1 cellular context compared by ENCODE assay signal in genomic region chr4:2418652-2419571, GRCh38.
TF ChIP-seq lines count a peak whose summit lies in the region.

CFAP99 (plus strand) TSS chr4:2418955.

TF ChIP-seq in HepG2, 621 proteins besides CTCF, POLR2A, EP300 and RAD21 (continued from another document and continues in another):
- TF ChIP-seq TIGD3 (CRISPR knock-in tag; IDR thresholded peaks at IDR 0.05; ENCODE audit: borderline replicate concordance) (no peak), ONECUT2 (CRISPR knock-in tag; IDR thresholded peaks at IDR 0.05) (no peak), ZNF652 (CRISPR knock-in tag; IDR thresholded peaks at IDR 0.05; ENCODE audit: borderline replicate concordance, low read depth) (no peak), BCL6 (CRISPR knock-in tag; IDR thresholded peaks at IDR 0.05) (no peak), ZNF558 (CRISPR knock-in tag; IDR thresholded peaks at IDR 0.05; ENCODE audit: borderline replicate concordance) (no peak), HBP1 (CRISPR knock-in tag; IDR thresholded peaks at IDR 0.05; ENCODE audit: low read depth) (peak; percentile 36; the same call in 1 of the 2 replicates), ZNF329 (CRISPR knock-in tag; IDR thresholded peaks at IDR 0.05; ENCODE audit: low read depth) (no peak), ZNF580 (CRISPR knock-in tag; IDR thresholded peaks at IDR 0.05; ENCODE audit: borderline replicate concordance, low read depth) (no peak), ZNF782 (CRISPR knock-in tag; IDR thresholded peaks at IDR 0.05; ENCODE audit: borderline replicate concordance) (0 out of 2 replicates have a peak, but pooled peaks have one; percentile 30), HMGA1 (CRISPR knock-in tag; conservative IDR thresholded peaks at IDR 0.05) (no peak), ZNF143 (CRISPR knock-in tag; IDR thresholded peaks at IDR 0.05) (peak; percentile 95), PREB (CRISPR knock-in tag; IDR thresholded peaks at IDR 0.05) (no peak), CAMTA2 (CRISPR knock-in tag; IDR thresholded peaks at IDR 0.05; ENCODE audit: borderline replicate concordance) (no peak), ZNF496 (CRISPR knock-in tag; IDR thresholded peaks at IDR 0.05; ENCODE audit: insufficient replicate concordance) (no peak), ADNP (CRISPR knock-in tag; IDR thresholded peaks at IDR 0.05) (no peak), EED (CRISPR knock-in tag; IDR thresholded peaks at IDR 0.05) (no peak), ISX (CRISPR knock-in tag; conservative IDR thresholded peaks at IDR 0.05) (no peak), ZFP41 (CRISPR knock-in tag; IDR thresholded peaks at IDR 0.05; ENCODE audit: borderline replicate concordance) (no peak), ZNF34 (CRISPR knock-in tag; IDR thresholded peaks at IDR 0.05; ENCODE audit: borderline replicate concordance) (no peak), ZKSCAN8 (CRISPR knock-in tag; IDR thresholded peaks at IDR 0.05; ENCODE audit: borderline replicate concordance) (no peak), ZBTB10 (CRISPR knock-in tag; IDR thresholded peaks at IDR 0.05; ENCODE audit: borderline replicate concordance) (no peak), FOXA1 (IDR thresholded peaks at IDR 0.05) (no peak), FOXA1 (CRISPR knock-in tag; IDR thresholded peaks at IDR 0.05) (peak; percentile 26; the same call in 1 of the 2 replicates), E2F2 (CRISPR knock-in tag; IDR thresholded peaks at IDR 0.05; ENCODE audit: borderline replicate concordance) (no peak), STAT6 (CRISPR knock-in tag; IDR thresholded peaks at IDR 0.05; ENCODE audit: borderline replicate concordance) (no peak), ZBTB1 (CRISPR knock-in tag; IDR thresholded peaks at IDR 0.05; ENCODE audit: borderline replicate concordance) (no peak), ELF1 (CRISPR knock-in tag; IDR thresholded peaks at IDR 0.05) (peak; percentile 52; the same call in 1 of the 2 replicates), THAP11 (CRISPR knock-in tag; IDR thresholded peaks at IDR 0.05) (peak; percentile 98), SRSF4 (IDR thresholded peaks at IDR 0.05; ENCODE audit: low read depth, low read length, poor library complexity, severe bottlenecking) (no peak), ZC3H13 (CRISPR knock-in tag; IDR thresholded peaks at IDR 0.05) (no peak), NCOA1 (CRISPR knock-in tag; IDR thresholded peaks at IDR 0.05) (no peak), ZNF879 (CRISPR knock-in tag; IDR thresholded peaks at IDR 0.05) (no peak), ZNF614 (CRISPR knock-in tag; IDR thresholded peaks at IDR 0.05; ENCODE audit: borderline replicate concordance) (peak; percentile 33; the same call in 1 of the 2 replicates), NFIB (CRISPR knock-in tag; IDR thresholded peaks at IDR 0.05; ENCODE audit: borderline replicate concordance) (no peak), MED8 (CRISPR knock-in tag; IDR thresholded peaks at IDR 0.05; ENCODE audit: insufficient replicate concordance) (no peak), U2AF2 (IDR thresholded peaks at IDR 0.05; ENCODE audit: low read depth, low read length) (no peak), ZNF83 (CRISPR knock-in tag; IDR thresholded peaks at IDR 0.05; ENCODE audit: borderline replicate concordance) (no peak)
- TF ChIP-seq, protein P1, sequence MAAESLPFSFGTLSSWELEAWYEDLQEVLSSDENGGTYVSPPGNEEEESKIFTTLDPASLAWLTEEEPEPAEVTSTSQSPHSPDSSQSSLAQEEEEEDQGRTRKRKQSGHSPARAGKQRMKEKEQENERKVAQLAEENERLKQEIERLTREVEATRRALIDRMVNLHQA (CRISPR knock-in tag; IDR thresholded peaks at IDR 0.05): no peak
- TF ChIP-seq, protein P2, sequence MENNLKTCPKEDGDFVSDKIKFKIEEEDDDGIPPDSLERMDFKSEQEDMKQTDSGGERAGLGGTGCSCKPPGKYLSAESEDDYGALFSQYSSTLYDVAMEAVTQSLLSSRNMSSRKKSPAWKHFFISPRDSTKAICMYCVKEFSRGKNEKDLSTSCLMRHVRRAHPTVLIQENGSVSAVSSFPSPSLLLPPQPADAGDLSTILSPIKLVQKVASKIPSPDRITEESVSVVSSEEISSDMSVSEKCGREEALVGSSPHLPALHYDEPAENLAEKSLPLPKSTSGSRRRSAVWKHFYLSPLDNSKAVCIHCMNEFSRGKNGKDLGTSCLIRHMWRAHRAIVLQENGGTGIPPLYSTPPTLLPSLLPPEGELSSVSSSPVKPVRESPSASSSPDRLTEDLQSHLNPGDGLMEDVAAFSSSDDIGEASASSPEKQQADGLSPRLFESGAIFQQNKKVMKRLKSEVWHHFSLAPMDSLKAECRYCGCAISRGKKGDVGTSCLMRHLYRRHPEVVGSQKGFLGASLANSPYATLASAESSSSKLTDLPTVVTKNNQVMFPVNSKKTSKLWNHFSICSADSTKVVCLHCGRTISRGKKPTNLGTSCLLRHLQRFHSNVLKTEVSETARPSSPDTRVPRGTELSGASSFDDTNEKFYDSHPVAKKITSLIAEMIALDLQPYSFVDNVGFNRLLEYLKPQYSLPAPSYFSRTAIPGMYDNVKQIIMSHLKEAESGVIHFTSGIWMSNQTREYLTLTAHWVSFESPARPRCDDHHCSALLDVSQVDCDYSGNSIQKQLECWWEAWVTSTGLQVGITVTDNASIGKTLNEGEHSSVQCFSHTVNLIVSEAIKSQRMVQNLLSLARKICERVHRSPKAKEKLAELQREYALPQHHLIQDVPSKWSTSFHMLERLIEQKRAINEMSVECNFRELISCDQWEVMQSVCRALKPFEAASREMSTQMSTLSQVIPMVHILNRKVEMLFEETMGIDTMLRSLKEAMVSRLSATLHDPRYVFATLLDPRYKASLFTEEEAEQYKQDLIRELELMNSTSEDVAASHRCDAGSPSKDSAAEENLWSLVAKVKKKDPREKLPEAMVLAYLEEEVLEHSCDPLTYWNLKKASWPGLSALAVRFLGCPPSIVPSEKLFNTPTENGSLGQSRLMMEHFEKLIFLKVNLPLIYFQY (CRISPR knock-in tag; IDR thresholded peaks at IDR 0.05; ENCODE audit: borderline replicate concordance): peak; percentile 67
- TF ChIP-seq, protein P3, sequence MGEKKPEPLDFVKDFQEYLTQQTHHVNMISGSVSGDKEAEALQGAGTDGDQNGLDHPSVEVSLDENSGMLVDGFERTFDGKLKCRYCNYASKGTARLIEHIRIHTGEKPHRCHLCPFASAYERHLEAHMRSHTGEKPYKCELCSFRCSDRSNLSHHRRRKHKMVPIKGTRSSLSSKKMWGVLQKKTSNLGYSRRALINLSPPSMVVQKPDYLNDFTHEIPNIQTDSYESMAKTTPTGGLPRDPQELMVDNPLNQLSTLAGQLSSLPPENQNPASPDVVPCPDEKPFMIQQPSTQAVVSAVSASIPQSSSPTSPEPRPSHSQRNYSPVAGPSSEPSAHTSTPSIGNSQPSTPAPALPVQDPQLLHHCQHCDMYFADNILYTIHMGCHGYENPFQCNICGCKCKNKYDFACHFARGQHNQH (CRISPR knock-in tag; IDR thresholded peaks at IDR 0.05): peak; percentile 30; the same call in 1 of the 2 replicates
- TF ChIP-seq, protein P4, sequence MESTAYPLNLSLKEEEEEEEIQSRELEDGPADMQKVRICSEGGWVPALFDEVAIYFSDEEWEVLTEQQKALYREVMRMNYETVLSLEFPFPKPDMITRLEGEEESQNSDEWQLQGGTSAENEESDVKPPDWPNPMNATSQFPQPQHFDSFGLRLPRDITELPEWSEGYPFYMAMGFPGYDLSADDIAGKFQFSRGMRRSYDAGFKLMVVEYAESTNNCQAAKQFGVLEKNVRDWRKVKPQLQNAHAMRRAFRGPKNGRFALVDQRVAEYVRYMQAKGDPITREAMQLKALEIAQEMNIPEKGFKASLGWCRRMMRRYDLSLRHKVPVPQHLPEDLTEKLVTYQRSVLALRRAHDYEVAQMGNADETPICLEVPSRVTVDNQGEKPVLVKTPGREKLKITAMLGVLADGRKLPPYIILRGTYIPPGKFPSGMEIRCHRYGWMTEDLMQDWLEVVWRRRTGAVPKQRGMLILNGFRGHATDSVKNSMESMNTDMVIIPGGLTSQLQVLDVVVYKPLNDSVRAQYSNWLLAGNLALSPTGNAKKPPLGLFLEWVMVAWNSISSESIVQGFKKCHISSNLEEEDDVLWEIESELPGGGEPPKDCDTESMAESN (CRISPR knock-in tag; conservative IDR thresholded peaks at IDR 0.05): peak; percentile 66
